In the genomic region with DNA sequence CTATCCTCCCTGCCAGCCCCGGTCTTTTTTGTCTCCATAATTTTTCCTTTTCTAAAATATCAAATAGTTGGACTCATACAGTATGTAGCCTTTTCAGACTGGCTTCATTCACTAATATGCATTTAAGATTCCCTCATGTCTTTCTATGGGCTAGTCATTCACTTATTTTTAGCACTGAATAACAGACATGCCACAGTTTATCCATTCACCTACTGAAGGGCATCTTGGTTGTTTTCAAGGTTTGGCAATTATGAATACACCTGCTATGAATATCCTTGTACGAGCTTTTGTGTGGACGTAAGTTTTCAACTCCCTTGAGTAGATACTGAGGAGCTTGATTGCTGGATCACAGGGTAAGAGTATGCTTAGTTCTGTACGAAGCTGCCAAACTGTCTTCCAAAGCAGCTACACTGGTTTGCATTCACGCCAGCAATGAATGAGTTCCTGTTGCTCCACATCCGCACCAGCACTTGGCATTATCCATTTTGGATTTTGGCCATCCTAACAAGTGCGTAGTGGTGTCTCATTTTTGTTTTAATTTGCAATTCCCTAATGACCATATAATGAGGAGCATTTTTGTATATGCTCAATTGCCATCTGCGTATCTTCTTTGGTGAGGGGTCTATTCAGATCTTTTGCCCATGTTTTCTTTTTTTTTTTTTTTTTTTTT, we compare ENCODE assay signal across 19 cellular contexts.
"Had no signal": no experiment of that assay in that cellular context is flagged by ENCODE, and none has a peak within 500 bp of the region (broad histone marks: within the 10 kb centered on the region; RNA-seq: fewer than 3 reads in every experiment).

No MANE protein-coding gene starts in this region.

- H3K27me3 ChIP-seq: heart left ventricle, neutrophil, tibial artery, upper lobe of left lung, vagina had no signal

- H3K4me1 Mint-ChIP-seq: endodermal cell had no signal

- H3K4me3 Mint-ChIP-seq: endodermal cell; naive thymus-derived CD8-positive, alpha-beta T cell; stimulated activated memory B cell treated with anti-CD40 and anti-IgM and Interleukin-4, amounts not matched to agents 10 μg/mL and 1 μg/mL and 100 μg/mL, for 72 hours; stimulated activated naive CD8-positive, alpha-beta T cell treated with anti-CD3 and anti-CD28 coated beads, Interleukin-15, Interleukin-2, amounts not matched to agents 100 ng/mL and 50 ng/mL, for 24 hours had no signal

- H3K9me3 ChIP-seq: mucosa of descending colon, neutrophil, upper lobe of left lung, vagina had no signal

- H3K27me3 Mint-ChIP-seq: naive thymus-derived CD8-positive, alpha-beta T cell; stimulated activated memory B cell treated with anti-CD40 and anti-IgM and Interleukin-4, amounts not matched to agents 10 μg/mL and 1 μg/mL and 100 μg/mL, for 72 hours; stimulated activated naive CD8-positive, alpha-beta T cell treated with anti-CD3 and anti-CD28 coated beads, Interleukin-15, Interleukin-2, amounts not matched to agents 100 ng/mL and 50 ng/mL, for 24 hours had no signal

- H3K4me1 ChIP-seq: tibial artery, upper lobe of left lung, vagina had no signal

- DNase-seq: effector CD4-positive, alpha-beta T cell; endodermal cell; foreskin melanocyte; hippocampal formation; left colon; mesendoderm; mucosa of descending colon; naive thymus-derived CD8-positive, alpha-beta T cell; stimulated activated CD4-positive, alpha-beta T cell treated with anti-CD3 and anti-CD28 coated beads, Interleukin-4, amount 100 ng/mL, for 1 hour; stimulated activated CD8-positive, alpha-beta memory T cell treated with anti-CD3 and anti-CD28 coated beads, Interleukin-4, amount 100 ng/mL, for 48 hours; tibial artery; upper lobe of left lung had no signal

- ATAC-seq: left colon; mucosa of descending colon; naive thymus-derived CD8-positive, alpha-beta T cell; stimulated activated memory B cell treated with anti-CD40 and anti-IgM and Interleukin-4, amounts not matched to agents 10 μg/mL and 1 μg/mL and 100 μg/mL, for 72 hours had no signal

- H3K27ac ChIP-seq: coronary artery, neutrophil, tibial artery, upper lobe of left lung, vagina had no signal

- H3K4me3 ChIP-seq: coronary artery, heart left ventricle, mucosa of descending colon, smooth muscle cell, tibial artery, upper lobe of left lung, vagina had no signal

- H3K27ac Mint-ChIP-seq: endodermal cell; stimulated activated memory B cell treated with anti-CD40 and anti-IgM and Interleukin-4, amounts not matched to agents 10 μg/mL and 1 μg/mL and 100 μg/mL, for 72 hours; stimulated activated naive CD8-positive, alpha-beta T cell treated with anti-CD3 and anti-CD28 coated beads, Interleukin-15, Interleukin-2, amounts not matched to agents 100 ng/mL and 50 ng/mL, for 24 hours had no signal

- H3K4me2 ChIP-seq: smooth muscle cell had no signal
